21 cellular contexts compared by ENCODE assay signal in genomic region chrX:63361494-63361893, GRCh38.
"Had no signal": no experiment of that assay in that cellular context is flagged by ENCODE, and none has a peak within 500 bp of the region (broad histone marks: within the 10 kb centered on the region; RNA-seq: fewer than 3 reads in every experiment).

No MANE protein-coding gene starts in this region.

- H3K27me3 ChIP-seq: SJCRH30 had no signal

- FAIRE-seq: HTR-8/SVneo, K562 had no signal

- H3K4me1 ChIP-seq: SJCRH30 had no signal

- H3K36me3 ChIP-seq: SJCRH30 had no signal

- H3K9ac ChIP-seq: KMS-11 had no signal

- H3K27ac ChIP-seq: HL-60, KMS-11, SJCRH30 had no signal

- DNase-seq: Kasumi-1, MM.1S, NCI-H1092 treated with DMSO at 0.1 percent for 48 hours, NCI-H1436 treated with DMSO at 0.1 percent for 48 hours, NCI-H1694, NCI-H187 treated with DMSO at 0.1 percent for 48 hours, NCI-H2029 treated with DMSO at 0.1 percent for 48 hours, NCI-H2107, NCI-H2227 treated with DMSO at 0.1 percent for 48 hours, NCI-H524, NCI-H69, NCI-H774, PC-3, SHP77 treated with DMSO at 0.1 percent for 48 hours, SJCRH30, T-helper 1 cell had no signal

- H3K4me1 Mint-ChIP-seq: IgD-negative memory B cell had no signal

- H3K4me3 ChIP-seq: K562, SJCRH30 had no signal

- H3K4me3 Mint-ChIP-seq: IgD-negative memory B cell had no signal

- H3K4me2 ChIP-seq: KMS-11 had no signal

- H3K27me3 Mint-ChIP-seq: IgD-negative memory B cell had no signal

- H3K27ac Mint-ChIP-seq: IgD-negative memory B cell had no signal

- H3K9me3 ChIP-seq: SJCRH30 had no signal
